Comparison of ENCODE assay signal across 1 cellular context in genomic region chr4:7967063-7967440, GRCh38.
TF ChIP-seq lines count a peak whose summit lies in the region.

No MANE protein-coding gene starts in this region.

TF ChIP-seq in GM23338, 12 proteins besides CTCF, POLR2A, EP300 and RAD21:
- TF ChIP-seq ETS1 (IDR thresholded peaks at IDR 0.05) (no peak), POLR2AphosphoS5 (IDR thresholded peaks at IDR 0.05; ENCODE audit: low read depth) (no peak), CREB1 (CRISPR knock-in tag; IDR thresholded peaks at IDR 0.05; ENCODE audit: low read depth) (no peak), JUNB (IDR thresholded peaks at IDR 0.05; ENCODE audit: unreplicated experiment) (no peak), EZH2 (IDR thresholded peaks at IDR 0.05; ENCODE audit: low read depth, unreplicated experiment) (no peak), STAT1 (IDR thresholded peaks at IDR 0.05; ENCODE audit: unreplicated experiment) (no peak), ZNF331 (CRISPR knock-in tag; IDR thresholded peaks at IDR 0.05; ENCODE audit: low read depth) (no peak), NANOG (IDR thresholded peaks at IDR 0.05; ENCODE audit: borderline replicate concordance) (no peak), ZNF462 (CRISPR knock-in tag; IDR thresholded peaks at IDR 0.05) (no peak), ZNF114 (CRISPR knock-in tag; IDR thresholded peaks at IDR 0.05) (no peak)
